In genomic region chr9:133348763-133349573, GRCh38 we compare ENCODE assay signal across 7 cellular contexts. TPM values are rescaled to one million over a fixed set of nuclear protein-coding genes. Genes with fewer than 3 reads are reported as not detected.
DNase-seq lines count a peak whose midpoint lies in the region; ATAC-seq and FAIRE-seq lines count a peak whose summit lies in the region.

No MANE protein-coding gene starts in this region.

- H3K27me3 Mint-ChIP-seq in activated naive CD8-positive, alpha-beta T cell = no peaks in the 10 kb centered on the region
- H3K27me3 Mint-ChIP-seq in immature natural killer cell (ENCODE audit: low read depth in 3 of 3) = peaks cover 2 to 6% (median 5%) of the 10 kb centered on the region in 3 donors

- no peak for ATAC-seq in GM18909 (IDR thresholded peaks at IDR 0.05; ENCODE audit: poor library complexity, unreplicated experiment)

- peaks cover 78% of the 10 kb centered on the region for H3K36me3 ChIP-seq in HUES64 (ENCODE audit: insufficient read depth, low read length)
- peaks cover 51 to 54% of the 10 kb centered on the region in 2 donors for H3K36me3 ChIP-seq in stomach smooth muscle (ENCODE audit: control insufficient read depth in 2 of 2, insufficient read depth in 2 of 2, low read length in 2 of 2)

- no peaks in the 10 kb centered on the region for H3K27me3 ChIP-seq in HUES64 (ENCODE audit: insufficient read depth, low read length)
- no peaks in the 10 kb centered on the region for H3K27me3 ChIP-seq in stomach smooth muscle (ENCODE audit: control insufficient read depth in 1 of 2, insufficient read depth in 2 of 2, low read length in 2 of 2)

- H3K4me3 Mint-ChIP-seq in activated naive CD8-positive, alpha-beta T cell = peak overlapping the region; percentile 99
- H3K4me3 Mint-ChIP-seq in immature natural killer cell = peak overlapping the region; percentile 95 to 100 (median 98)

- H3K4me1 ChIP-seq in HUES64 (ENCODE audit: insufficient read depth, low read length) = peaks cover 7% of the 10 kb centered on the region
- peaks cover 31% of the 10 kb centered on the region for H3K4me1 ChIP-seq in stomach smooth muscle (ENCODE audit: control insufficient read depth, insufficient read depth, low read length)

- peak overlapping the region; percentile 97 for H3K27ac ChIP-seq in HUES64 (ENCODE audit: low read depth, low read length)
- peak overlapping the region; percentile 94 for H3K27ac ChIP-seq in stomach smooth muscle (ENCODE audit: low read length)

- no peak for DNase-seq in immature natural killer cell
- DNase-seq in SHP77 (lab: John Stamatoyannopoulos, UW) = no peak
- no peak for DNase-seq in GM19239 (ENCODE audit: insufficient read length, low spot score)

- no peak for FAIRE-seq in GM19239 (lab: Jason Lieb, UNC)

- H3K9me3 ChIP-seq in HUES64 (ENCODE audit: insufficient read depth, low read depth, low read length) (no peaks in the 10 kb centered on the region), stomach smooth muscle (ENCODE audit: control insufficient read depth in 2 of 2, low read length in 2 of 2) (no peaks in the 10 kb centered on the region)

- H3K36me3 Mint-ChIP-seq in activated naive CD8-positive, alpha-beta T cell = peaks cover 10% of the 10 kb centered on the region
- H3K36me3 Mint-ChIP-seq in immature natural killer cell = peaks cover 11 to 36% (median 14%) of the 10 kb centered on the region in 3 donors

- peak overlapping the region; percentile 89 for H3K4me3 ChIP-seq in HUES64 (ENCODE audit: low read length)
- peak overlapping the region; percentile 98 to 99 for H3K4me3 ChIP-seq in stomach smooth muscle (ENCODE audit: low read length in 2 of 2)

- H3K27ac Mint-ChIP-seq in activated naive CD8-positive, alpha-beta T cell = peak overlapping the region; percentile 99
- H3K27ac Mint-ChIP-seq in immature natural killer cell = peak overlapping the region; percentile 90 to 99 (median 96)

- WGBS in HUES64 = 18% methylated on average over 23 of the region's 23 CpGs

- H3K9me3 Mint-ChIP-seq in activated naive CD8-positive, alpha-beta T cell (ENCODE audit: low read depth) = no peaks in the 10 kb centered on the region
- H3K9me3 Mint-ChIP-seq in immature natural killer cell = no peaks in the 10 kb centered on the region

- peaks cover 41% of the 10 kb centered on the region for H3K4me1 Mint-ChIP-seq in activated naive CD8-positive, alpha-beta T cell (ENCODE audit: low read depth)
- peaks cover 40 to 42% of the 10 kb centered on the region in 2 donors for H3K4me1 Mint-ChIP-seq in immature natural killer cell

- H3K9ac ChIP-seq in HUES64 (ENCODE audit: low read depth, low read length) = peak overlapping the region; percentile 100
- peak overlapping the region; percentile 98 for H3K9ac ChIP-seq in stomach smooth muscle (ENCODE audit: low read length in 2 of 2)

RNA-seq across cellular contexts. Expression of gene RPL7A, which starts 0.9 kb away (rescaled TPM):
- 2,022 TPM for polyA plus RNA-seq in HUES64 (2013, experiment 1 of 2)
- 2,280 TPM for polyA plus RNA-seq in HUES64 (2013, experiment 2 of 2)
- polyA plus RNA-seq in immature natural killer cell = 100 to 1,000 TPM; 459 to 791 (median 622) TPM

RNA-seq across cellular contexts. Expression of gene MED22, which starts 1.0 kb away (rescaled TPM):
- polyA plus RNA-seq in HUES64 (2013, experiment 1 of 2) = 57.6 TPM
- polyA plus RNA-seq in HUES64 (2013, experiment 2 of 2) = 43.9 TPM
- 10 to 100 TPM in 1 of 3 donors, 1 to 10 TPM in 2; 5.2 to 27.4 (median 7.0) TPM for polyA plus RNA-seq in immature natural killer cell

RNA-seq across cellular contexts. Expression of gene SURF1, which starts 7.3 kb away (rescaled TPM):
- polyA plus RNA-seq in HUES64 (2013, experiment 1 of 2) = 28.1 TPM
- 33.2 TPM for polyA plus RNA-seq in HUES64 (2013, experiment 2 of 2)
- 100 to 1,000 TPM; 104 to 153 (median 131) TPM for polyA plus RNA-seq in immature natural killer cell

RNA-seq across cellular contexts. Expression of gene SURF2, which starts 7.4 kb away (rescaled TPM):
- polyA plus RNA-seq in HUES64 (2013, experiment 1 of 2) = 45.2 TPM
- 34.4 TPM for polyA plus RNA-seq in HUES64 (2013, experiment 2 of 2)
- polyA plus RNA-seq in immature natural killer cell = 10 to 100 TPM; 30.2 to 36.9 (median 34.5) TPM

RNA-seq across cellular contexts. Expression of gene SURF6, which starts 13.0 kb away (rescaled TPM):
- 28.4 TPM for polyA plus RNA-seq in HUES64 (2013, experiment 1 of 2)
- polyA plus RNA-seq in HUES64 (2013, experiment 2 of 2) = 23.1 TPM
- polyA plus RNA-seq in immature natural killer cell = 10 to 100 TPM in 1 of 3 donors, 1 to 10 TPM in 2; 3.0 to 15.5 (median 5.7) TPM
